In the genomic region with DNA sequence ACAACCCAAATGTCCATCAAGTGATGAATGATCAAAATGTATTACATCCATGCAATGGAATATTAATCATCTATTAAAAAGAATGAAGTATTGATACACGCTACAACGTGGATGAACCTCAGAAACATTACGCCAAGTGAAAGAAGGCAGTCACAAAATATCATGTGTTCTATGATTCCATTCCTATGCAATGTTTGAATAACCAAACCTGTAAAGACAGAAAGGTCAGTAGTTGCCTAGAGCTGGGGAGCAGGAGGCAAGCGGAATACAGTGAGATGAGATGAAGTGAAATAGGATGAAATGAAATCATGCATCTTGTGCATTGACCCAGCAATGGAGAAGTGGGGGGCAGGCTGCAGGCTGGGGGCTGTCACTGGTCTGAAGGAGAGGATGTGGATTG, we compare ENCODE assay signal across 17 cellular contexts. TPM values are rescaled to one million over a fixed set of nuclear protein-coding genes. Genes with fewer than 3 reads are reported as not detected.
A peak's percentile ranks its signal among the peaks of the same experiment; 100 is the strongest.
DNase-seq lines count a peak whose midpoint lies in the region; ATAC-seq lines count a peak whose summit lies in the region.
"Had no signal": no experiment of that assay in that cellular context is flagged by ENCODE, and none has a peak within 500 bp of the region (broad histone marks: within the 10 kb centered on the region; RNA-seq: fewer than 3 reads in every experiment).

No MANE protein-coding gene starts in this region.

- H3K27ac Mint-ChIP-seq in activated naive CD4-positive, alpha-beta T cell treated with anti-CD3 and anti-CD28 coated beads, Interleukin-2, amount 50 U/mL, for 24 hours: peak overlapping the region; percentile 83
- H3K27ac Mint-ChIP-seq in activated naive CD4-positive, alpha-beta T cell treated with anti-CD3 and anti-CD28 coated beads, Interleukin-2, amount 10 ng/mL, durations not matched to agents 7 days and 5 days: no peak overlapping the region
- peak overlapping the region; percentile 70 to 88 for H3K27ac Mint-ChIP-seq in effector memory CD8-positive, alpha-beta T cell
- H3K27ac Mint-ChIP-seq: stimulated activated naive B cell treated with anti-CD40 and anti-IgM and Interleukin-4, amounts not matched to agents 10 μg/mL and 1 μg/mL and 100 μg/mL, for 72 hours had no signal

- no peak for ATAC-seq in effector memory CD8-positive, alpha-beta T cell (replicated peaks)
- ATAC-seq: gastroesophageal sphincter; stimulated activated naive B cell treated with anti-CD40 and anti-IgM and Interleukin-4, amounts not matched to agents 10 μg/mL and 1 μg/mL and 100 μg/mL, for 72 hours had no signal

- H3K36me3 Mint-ChIP-seq in activated naive CD4-positive, alpha-beta T cell treated with anti-CD3 and anti-CD28 coated beads, Interleukin-2, amount 50 U/mL, for 24 hours: peaks cover 3% of the 10 kb centered on the region
- H3K36me3 Mint-ChIP-seq in activated naive CD4-positive, alpha-beta T cell treated with anti-CD3 and anti-CD28 coated beads, Interleukin-2, amount 10 ng/mL, durations not matched to agents 7 days and 5 days: peaks cover 3% of the 10 kb centered on the region
- H3K36me3 Mint-ChIP-seq in effector memory CD8-positive, alpha-beta T cell (ENCODE audit: insufficient read depth): no peaks in the 10 kb centered on the region
- H3K36me3 Mint-ChIP-seq: stimulated activated naive B cell treated with anti-CD40 and anti-IgM and Interleukin-4, amounts not matched to agents 10 μg/mL and 1 μg/mL and 100 μg/mL, for 72 hours had no signal

- H3K9me3 Mint-ChIP-seq in activated naive CD4-positive, alpha-beta T cell treated with anti-CD3 and anti-CD28 coated beads, Interleukin-2, amount 50 U/mL, for 24 hours: peaks cover 5% of the 10 kb centered on the region
- H3K9me3 Mint-ChIP-seq in activated naive CD4-positive, alpha-beta T cell treated with anti-CD3 and anti-CD28 coated beads, Interleukin-2, amount 10 ng/mL, durations not matched to agents 7 days and 5 days: no peaks in the 10 kb centered on the region
- no peaks in the 10 kb centered on the region for H3K9me3 Mint-ChIP-seq in effector memory CD8-positive, alpha-beta T cell
- H3K9me3 Mint-ChIP-seq: stimulated activated naive B cell treated with anti-CD40 and anti-IgM and Interleukin-4, amounts not matched to agents 10 μg/mL and 1 μg/mL and 100 μg/mL, for 72 hours had no signal

- no peak overlapping the region for H2BK5ac ChIP-seq in neuronal stem cell (ENCODE audit: low read length)

- DNase-seq in activated naive CD4-positive, alpha-beta T cell treated with anti-CD3 and anti-CD28 coated beads, Interleukin-2, amount 10 ng/mL, durations not matched to agents 7 days and 5 days: no peak
- DNase-seq in SJSA1 (ENCODE audit: low read depth in 1 of 2, low spot score in 2 of 2) (no peak), neuronal stem cell (ENCODE audit: low spot score) (no peak), COLO829 (ENCODE audit: low spot score) (no peak), NCI-H146 treated with DMSO at 0.1 percent for 48 hours (lab: John Stamatoyannopoulos, UW; ENCODE audit: unreplicated experiment) (no peak)
- no peak for DNase-seq in effector memory CD8-positive, alpha-beta T cell
- DNase-seq: activated CD4-positive, CD25-positive, alpha-beta regulatory T cell treated with anti-CD3 and anti-CD28 coated beads, Interleukin-2, amount 50 U/mL, for 72 hours; activated effector memory CD4-positive, alpha-beta T cell treated with anti-CD3 and anti-CD28 coated beads, Interleukin-2, amount 50 U/mL, for 16 hours; AML-193; NCI-H187 treated with DMSO at 0.1 percent for 48 hours; NCI-H510A; sigmoid colon; stimulated activated naive B cell treated with anti-CD40 and anti-IgM and Interleukin-4, amounts not matched to agents 10 μg/mL and 1 μg/mL and 100 μg/mL, for 72 hours had no signal

- H4K91ac ChIP-seq in neuronal stem cell (ENCODE audit: low read depth, low read length, poor library complexity): no peak overlapping the region

- no peak overlapping the region for H2BK15ac ChIP-seq in neuronal stem cell (ENCODE audit: low read length)

- CTCF ChIA-PET in activated naive CD4-positive, alpha-beta T cell treated with anti-CD3 and anti-CD28 coated beads, Interleukin-2, amount 10 ng/mL, durations not matched to agents 7 days and 5 days (lab: Charles Lee): no interaction called here

- H3K4ac ChIP-seq in neuronal stem cell (ENCODE audit: low read length): no peak overlapping the region

- H3K4me2 ChIP-seq in skeletal muscle satellite cell (ENCODE audit: low read length) (peak overlapping the region; percentile 80), neuronal stem cell (ENCODE audit: insufficient read depth, low read length, poor library complexity, severe bottlenecking) (no peak overlapping the region)

- no peak overlapping the region for H2BK12ac ChIP-seq in neuronal stem cell (ENCODE audit: low read length)

- H2BK120ac ChIP-seq in neuronal stem cell (ENCODE audit: low read depth, low read length): no peak overlapping the region

- H3K27me3 ChIP-seq in SJSA1 (replicated peaks) (no peaks in the 10 kb centered on the region), skeletal muscle satellite cell (ENCODE audit: control insufficient read depth, insufficient read depth, low read length) (no peaks in the 10 kb centered on the region), neuronal stem cell (ENCODE audit: control insufficient read depth in 3 of 3, insufficient read depth in 3 of 3, low read depth in 1 of 3, low read length in 3 of 3) (peaks cover 0 to 3% (median 0%) of the 10 kb centered on the region in 3 experiments)
- H3K27me3 ChIP-seq: gastroesophageal sphincter, sigmoid colon had no signal

- no CpG with 5 or more reads among the region's 4 CpGs for WGBS in neuronal stem cell (ENCODE audit: extremely low coverage in 2 of 2, insufficient read length in 2 of 2, insufficient replicate concordance in 1 of 2), 2 donors

- H3K23ac ChIP-seq in neuronal stem cell (ENCODE audit: low read depth, low read length, poor library complexity): no peak overlapping the region

- H3K9me3 ChIP-seq in SJSA1 (replicated peaks) (no peaks in the 10 kb centered on the region), skeletal muscle satellite cell (replicated peaks; ENCODE audit: low read length) (no peaks in the 10 kb centered on the region), neuronal stem cell (replicated peaks in 1 of 2; ENCODE audit: control insufficient read depth in 2 of 2, insufficient read depth in 1 of 2, low read depth in 1 of 2, low read length in 2 of 2) (no peaks in the 10 kb centered on the region)
- H3K9me3 ChIP-seq: gastroesophageal sphincter, sigmoid colon had no signal

- no peak overlapping the region for H3K4me3 ChIP-seq in SJSA1
- H3K4me3 ChIP-seq in skeletal muscle satellite cell (ENCODE audit: low read length): peak overlapping the region; percentile 56
- no peak overlapping the region for H3K4me3 ChIP-seq in neuronal stem cell (ENCODE audit: low read length in 2 of 2)
- H3K4me3 ChIP-seq: gastroesophageal sphincter, sigmoid colon had no signal

- no peaks in the 10 kb centered on the region for H3K79me1 ChIP-seq in neuronal stem cell (ENCODE audit: low read depth, low read length)

- H3K27ac ChIP-seq in SJSA1 (peak overlapping the region; percentile 73), neuronal stem cell (replicated peaks; ENCODE audit: low read length) (no peak overlapping the region)
- H3K27ac ChIP-seq: gastroesophageal sphincter had no signal

- H2AK5ac ChIP-seq in neuronal stem cell (ENCODE audit: low read depth, low read length): no peak overlapping the region

- no peak overlapping the region for H3K18ac ChIP-seq in neuronal stem cell (ENCODE audit: low read length)

- H3K4me1 Mint-ChIP-seq in activated naive CD4-positive, alpha-beta T cell treated with anti-CD3 and anti-CD28 coated beads, Interleukin-2, amount 50 U/mL, for 24 hours: peaks cover 100% of the 10 kb centered on the region
- H3K4me1 Mint-ChIP-seq in activated naive CD4-positive, alpha-beta T cell treated with anti-CD3 and anti-CD28 coated beads, Interleukin-2, amount 10 ng/mL, durations not matched to agents 7 days and 5 days: peaks cover 92% of the 10 kb centered on the region
- H3K4me1 Mint-ChIP-seq in effector memory CD8-positive, alpha-beta T cell (ENCODE audit: low read depth in 2 of 2): peaks cover 65 to 71% of the 10 kb centered on the region in 2 donors

- H3K9ac ChIP-seq in skeletal muscle satellite cell (ENCODE audit: low read depth, low read length) (peak overlapping the region; percentile 91), neuronal stem cell (ENCODE audit: low read depth, low read length, poor library complexity) (no peak overlapping the region)

- no peak overlapping the region for H2AFZ ChIP-seq in neuronal stem cell (ENCODE audit: low read length)

- H3K4me1 ChIP-seq in SJSA1 (replicated peaks) (peaks cover 59% of the 10 kb centered on the region), skeletal muscle satellite cell (ENCODE audit: control insufficient read depth, insufficient read depth, low read length) (peaks cover 68% of the 10 kb centered on the region), neuronal stem cell (ENCODE audit: control insufficient read depth in 2 of 2, insufficient read depth in 1 of 2, low read depth in 1 of 2, low read length in 2 of 2) (peaks cover 0 to 5% of the 10 kb centered on the region in 2 donors)

- H3K36me3 ChIP-seq in SJSA1 (no peaks in the 10 kb centered on the region), skeletal muscle satellite cell (ENCODE audit: insufficient read depth, low read length) (peaks cover 13% of the 10 kb centered on the region), neuronal stem cell (replicated peaks in 1 of 2; ENCODE audit: control insufficient read depth in 2 of 2, insufficient read depth in 2 of 2, low read length in 2 of 2) (no peaks in the 10 kb centered on the region)
- H3K36me3 ChIP-seq: gastroesophageal sphincter, sigmoid colon had no signal

- no peak overlapping the region for H3K14ac ChIP-seq in neuronal stem cell (ENCODE audit: low read length)

- peak overlapping the region; percentile 70 for H3K4me3 Mint-ChIP-seq in activated naive CD4-positive, alpha-beta T cell treated with anti-CD3 and anti-CD28 coated beads, Interleukin-2, amount 50 U/mL, for 24 hours
- no peak overlapping the region for H3K4me3 Mint-ChIP-seq in activated naive CD4-positive, alpha-beta T cell treated with anti-CD3 and anti-CD28 coated beads, Interleukin-2, amount 10 ng/mL, durations not matched to agents 7 days and 5 days
- peak overlapping the region; percentile 66 to 77 for H3K4me3 Mint-ChIP-seq in effector memory CD8-positive, alpha-beta T cell

- no peaks in the 10 kb centered on the region for H3K27me3 Mint-ChIP-seq in activated naive CD4-positive, alpha-beta T cell treated with anti-CD3 and anti-CD28 coated beads, Interleukin-2, amount 50 U/mL, for 24 hours
- H3K27me3 Mint-ChIP-seq in activated naive CD4-positive, alpha-beta T cell treated with anti-CD3 and anti-CD28 coated beads, Interleukin-2, amount 10 ng/mL, durations not matched to agents 7 days and 5 days: peaks cover 3% of the 10 kb centered on the region
- H3K27me3 Mint-ChIP-seq in effector memory CD8-positive, alpha-beta T cell: no peaks in the 10 kb centered on the region

- no peak overlapping the region for H4K8ac ChIP-seq in neuronal stem cell (ENCODE audit: low read depth, low read length)

RNA-seq across cellular contexts. Expression of gene COL6A3, which starts 17.9 kb away (rescaled TPM):
- 160 and 243 TPM in 2 replicates for total RNA-seq in SJSA1 (2014; rRNA removed; shearing (Covaris generic))
- 1,992 and 2,805 TPM in 2 replicates for total RNA-seq in skeletal muscle satellite cell (2012; rRNA removed)
- 0.07 TPM for polyA plus RNA-seq in neuronal stem cell (2013, experiment 1 of 2)
- 0.08 TPM for polyA plus RNA-seq in neuronal stem cell (2013, experiment 2 of 2)

RNA-seq across cellular contexts. Expression of gene MLPH, which starts 55.2 kb away (rescaled TPM):
- total RNA-seq in SJSA1 (2014; rRNA removed; shearing (Covaris generic)): 0.50 TPM in 1 of 2 replicates, not detected in the other
- total RNA-seq in skeletal muscle satellite cell (2012; rRNA removed): 24.7 and 53.0 TPM in 2 replicates
- polyA plus RNA-seq in neuronal stem cell (2013, experiment 1 of 2): 0.03 TPM
- 0.08 TPM for polyA plus RNA-seq in neuronal stem cell (2013, experiment 2 of 2)
- total RNA-seq: HT1080 had no signal
